Comparison of ENCODE assay signal across 2 cellular contexts in genomic region chr7:21960922-21961321, GRCh38.
TF ChIP-seq lines count a peak whose summit lies in the region.

No MANE protein-coding gene starts in this region.

TF ChIP-seq in IMR-90, 13 proteins besides CTCF, POLR2A, EP300 and RAD21 (continued from another document):
- no peak for TF ChIP-seq FOS (IDR thresholded peaks at IDR 0.05; ENCODE audit: low read depth, low read length)

TF ChIP-seq in K562, 482 proteins besides CTCF, POLR2A, EP300 and RAD21 (continued from another document):
- TF ChIP-seq POLR2B (IDR thresholded peaks at IDR 0.05; ENCODE audit: low read depth, partially characterized antibody) (no peak), NFRKB (IDR thresholded peaks at IDR 0.05; ENCODE audit: low read depth) (no peak)
